ENCODE assay signal across 10 cellular contexts in genomic region chr10:106935978-106936451, GRCh38.
DNase-seq lines count a peak whose midpoint lies in the region; ATAC-seq and TF ChIP-seq lines count a peak whose summit lies in the region.
"Had no signal": no experiment of that assay in that cellular context is flagged by ENCODE, and none has a peak within 500 bp of the region (broad histone marks: within the 10 kb centered on the region; RNA-seq: fewer than 3 reads in every experiment).

No MANE protein-coding gene starts in this region.

- H3K4me3 Mint-ChIP-seq in activated CD4-positive, alpha-beta memory T cell treated with anti-CD3 and anti-CD28 coated beads, Interleukin-2, amount 10 ng/mL, durations not matched to agents 7 days and 5 days, result no peak overlapping the region
- H3K4me3 Mint-ChIP-seq: activated naive CD4-positive, alpha-beta T cell treated with anti-CD3 and anti-CD28 coated beads, Interleukin-2, amount 10 ng/mL, durations not matched to agents 7 days and 5 days; T-cell had no signal

- no peak overlapping the region for H3K27ac ChIP-seq in lower lobe of right lung

- no peaks in the 10 kb centered on the region for H3K4me1 Mint-ChIP-seq in activated CD4-positive, alpha-beta memory T cell treated with anti-CD3 and anti-CD28 coated beads, Interleukin-2, amount 10 ng/mL, durations not matched to agents 7 days and 5 days
- H3K4me1 Mint-ChIP-seq: activated naive CD4-positive, alpha-beta T cell treated with anti-CD3 and anti-CD28 coated beads, Interleukin-2, amount 10 ng/mL, durations not matched to agents 7 days and 5 days; T-cell had no signal

- H3K27me3 ChIP-seq in lower lobe of right lung (ENCODE audit: low read depth), result no peaks in the 10 kb centered on the region

- POLR2A ChIA-PET in activated CD4-positive, alpha-beta memory T cell treated with anti-CD3 and anti-CD28 coated beads, Interleukin-2, amount 10 ng/mL, durations not matched to agents 7 days and 5 days (lab: Charles Lee), result no interaction called here

- peaks cover 9% of the 10 kb centered on the region for H3K4me1 ChIP-seq in lower lobe of right lung

- ATAC-seq in GM18868 (IDR thresholded peaks at IDR 0.05; ENCODE audit: unreplicated experiment) (peak; percentile 67), HG02571 (IDR thresholded peaks at IDR 0.05; ENCODE audit: unreplicated experiment) (peak; percentile 66), HG03521 (IDR thresholded peaks at IDR 0.05; ENCODE audit: unreplicated experiment) (peak; percentile 67), lower lobe of right lung (peak; percentile 41 to 58)
- ATAC-seq: T-cell had no signal

- no peak overlapping the region for H3K27ac Mint-ChIP-seq in activated CD4-positive, alpha-beta memory T cell treated with anti-CD3 and anti-CD28 coated beads, Interleukin-2, amount 10 ng/mL, durations not matched to agents 7 days and 5 days
- H3K27ac Mint-ChIP-seq: activated naive CD4-positive, alpha-beta T cell treated with anti-CD3 and anti-CD28 coated beads, Interleukin-2, amount 10 ng/mL, durations not matched to agents 7 days and 5 days; T-cell had no signal

- H3K36me3 Mint-ChIP-seq in activated CD4-positive, alpha-beta memory T cell treated with anti-CD3 and anti-CD28 coated beads, Interleukin-2, amount 10 ng/mL, durations not matched to agents 7 days and 5 days (ENCODE audit: low read depth), result no peaks in the 10 kb centered on the region
- H3K36me3 Mint-ChIP-seq: activated naive CD4-positive, alpha-beta T cell treated with anti-CD3 and anti-CD28 coated beads, Interleukin-2, amount 10 ng/mL, durations not matched to agents 7 days and 5 days; T-cell had no signal

- H3K9me3 Mint-ChIP-seq in activated CD4-positive, alpha-beta memory T cell treated with anti-CD3 and anti-CD28 coated beads, Interleukin-2, amount 10 ng/mL, durations not matched to agents 7 days and 5 days, result no peaks in the 10 kb centered on the region

- no peak for DNase-seq in lower lobe of right lung
- DNase-seq in activated CD4-positive, alpha-beta memory T cell treated with anti-CD3 and anti-CD28 coated beads, Interleukin-2, amount 10 ng/mL, durations not matched to agents 7 days and 5 days, result no peak
- no peak for DNase-seq in GDM1 (lab: John Stamatoyannopoulos, UW)
- DNase-seq in activated CD8-positive, alpha-beta memory T cell treated with anti-CD3 and anti-CD28 coated beads, Interleukin-2, amount 50 U/mL, for 4 hours, result no peak
- DNase-seq in NCI-H2107 (lab: John Stamatoyannopoulos, UW), result no peak
- DNase-seq: activated naive CD4-positive, alpha-beta T cell treated with anti-CD3 and anti-CD28 coated beads, Interleukin-2, amount 10 ng/mL, durations not matched to agents 7 days and 5 days; T-cell had no signal

- intact Hi-C loops in lower lobe of right lung (cut with DNase I), result no loop called here

- no peaks in the 10 kb centered on the region for H3K27me3 Mint-ChIP-seq in activated CD4-positive, alpha-beta memory T cell treated with anti-CD3 and anti-CD28 coated beads, Interleukin-2, amount 10 ng/mL, durations not matched to agents 7 days and 5 days
- H3K27me3 Mint-ChIP-seq: activated naive CD4-positive, alpha-beta T cell treated with anti-CD3 and anti-CD28 coated beads, Interleukin-2, amount 10 ng/mL, durations not matched to agents 7 days and 5 days; T-cell had no signal

- H3K9me3 ChIP-seq in lower lobe of right lung, result no peaks in the 10 kb centered on the region

- no peak overlapping the region for H3K4me3 ChIP-seq in lower lobe of right lung

- H3K36me3 ChIP-seq in lower lobe of right lung, result no peaks in the 10 kb centered on the region

- CTCF ChIA-PET in activated CD4-positive, alpha-beta memory T cell treated with anti-CD3 and anti-CD28 coated beads, Interleukin-2, amount 10 ng/mL, durations not matched to agents 7 days and 5 days (lab: Charles Lee), result no interaction called here

- TF ChIP-seq CTCF in lower lobe of right lung (IDR thresholded peaks at IDR 0.05), result no peak
